Comparison of ENCODE assay signal across 27 cellular contexts in genomic region chr12:132094269-132094891, GRCh38. TPM values are rescaled to one million over a fixed set of nuclear protein-coding genes. Genes with fewer than 3 reads are reported as not detected.
DNase-seq lines count a peak whose midpoint lies in the region; ATAC-seq and TF ChIP-seq lines count a peak whose summit lies in the region.
"Had no signal": no experiment of that assay in that cellular context is flagged by ENCODE, and none has a peak within 500 bp of the region (broad histone marks: within the 10 kb centered on the region; RNA-seq: fewer than 3 reads in every experiment).

No MANE protein-coding gene starts in this region.

- no peaks in the 10 kb centered on the region for H3K27me3 Mint-ChIP-seq in activated T-cell treated with anti-CD3 and anti-CD28 coated beads, Interleukin-2, amount 50 U/mL, for 24 hours
- H3K27me3 Mint-ChIP-seq in activated T-cell treated with anti-CD3 and anti-CD28 coated beads, Interleukin-2, amount 50 U/mL, for 4 hours (ENCODE audit: low read depth) = no peaks in the 10 kb centered on the region
- H3K27me3 Mint-ChIP-seq: progenitor cell of endocrine pancreas had no signal

- peak overlapping the region; percentile 44 for H3K27ac Mint-ChIP-seq in activated T-cell treated with anti-CD3 and anti-CD28 coated beads, Interleukin-2, amount 50 U/mL, for 24 hours
- H3K27ac Mint-ChIP-seq: progenitor cell of endocrine pancreas had no signal

- H3K4me3 Mint-ChIP-seq in activated T-cell treated with anti-CD3 and anti-CD28 coated beads, Interleukin-2, amount 50 U/mL, for 24 hours = no peak overlapping the region
- no peak overlapping the region for H3K4me3 Mint-ChIP-seq in activated T-cell treated with anti-CD3 and anti-CD28 coated beads, Interleukin-2, amount 50 U/mL, for 4 hours

- H3K9me3 ChIP-seq in Panc1 (ENCODE audit: control insufficient read depth, insufficient read depth, low read depth, low read length) (no peaks in the 10 kb centered on the region), sigmoid colon (no peaks in the 10 kb centered on the region), esophagus squamous epithelium (no peaks in the 10 kb centered on the region)
- H3K9me3 ChIP-seq: BE2C, body of pancreas, neutrophil, SK-N-SH, tibial nerve had no signal

- in situ Hi-C loops in Panc1 (cut with HindIII; ENCODE audit: low pct_unique_long_range_greater_than_20kb, low sequenced_read_pairs) = no loop called here

- 96 to 97% methylated on average over 16 of the region's 16 CpGs for WGBS in sigmoid colon, 2 donors
- 89 to 92% methylated on average over 9 to 10 of the region's 16 CpGs for WGBS in esophagus squamous epithelium, 2 donors

- H3K27ac ChIP-seq in Panc1 (ENCODE audit: low read length) (no peak overlapping the region), sigmoid colon (no peak overlapping the region), esophagus squamous epithelium (no peak overlapping the region)
- H3K27ac ChIP-seq: body of pancreas, epithelial cell of prostate, neutrophil, tibial nerve had no signal

- no peaks in the 10 kb centered on the region for H3K27me3 ChIP-seq in Panc1 (ENCODE audit: control insufficient read depth, insufficient read depth, low read length)
- H3K27me3 ChIP-seq in sigmoid colon = no peaks in the 10 kb centered on the region
- no peaks in the 10 kb centered on the region for H3K27me3 ChIP-seq in esophagus squamous epithelium
- H3K27me3 ChIP-seq: BE2C, body of pancreas, neutrophil, tibial nerve had no signal

- intact Hi-C loops in Panc1 (cut with micrococcal nuclease; ENCODE audit: unreplicated experiment) = no loop called here
- intact Hi-C loops in sigmoid colon (cut with DNase I) = no loop called here
- intact Hi-C loops in esophagus squamous epithelium (cut with DNase I) = no loop called here

- BruUV-seq in Panc1 (replicated peaks; lab: Mats Ljungman, UMichigan) = no TSS peak

- POLR2A ChIA-PET in Panc1 (lab: Charles Lee) = no interaction called here

- H3K4me3 ChIP-seq in Panc1 (ENCODE audit: low read depth in 2 of 2, low read length in 2 of 2) (no peak overlapping the region), sigmoid colon (no peak overlapping the region), esophagus squamous epithelium (no peak overlapping the region)
- H3K4me3 ChIP-seq: body of pancreas, tibial nerve had no signal

- no peak for TF ChIP-seq CTCF in Panc1 (IDR thresholded peaks at IDR 0.05)
- TF ChIP-seq CTCF in sigmoid colon (IDR thresholded peaks at IDR 0.05) = no peak
- TF ChIP-seq CTCF in esophagus squamous epithelium (IDR thresholded peaks at IDR 0.05) = no peak

- H3K4me1 ChIP-seq in Panc1 (ENCODE audit: control insufficient read depth, insufficient read depth, low read length) (no peaks in the 10 kb centered on the region), sigmoid colon (no peaks in the 10 kb centered on the region), esophagus squamous epithelium (no peaks in the 10 kb centered on the region)
- H3K4me1 ChIP-seq: BE2C, body of pancreas, tibial nerve had no signal

- TF ChIP-seq EP300 in sigmoid colon (IDR thresholded peaks at IDR 0.05) = no peak

- H3K4me1 Mint-ChIP-seq in activated T-cell treated with anti-CD3 and anti-CD28 coated beads, Interleukin-2, amount 50 U/mL, for 24 hours (ENCODE audit: low read depth) = peaks cover 19% of the 10 kb centered on the region
- H3K4me1 Mint-ChIP-seq in activated T-cell treated with anti-CD3 and anti-CD28 coated beads, Interleukin-2, amount 50 U/mL, for 4 hours (ENCODE audit: low read depth) = peaks cover 24% of the 10 kb centered on the region

- ATAC-seq in activated T-cell treated with anti-CD3 and anti-CD28 coated beads, Interleukin-2, amount 50 U/mL, for 4 hours = no peak
- ATAC-seq in Panc1 = peak; percentile 70
- ATAC-seq: body of pancreas, left ventricle myocardium superior, PC-3, Right ventricle myocardium inferior, sciatic nerve had no signal

- CTCF ChIA-PET in Panc1 (lab: Charles Lee) = no interaction called here

- peaks cover 74% of the 10 kb centered on the region for H3K36me3 Mint-ChIP-seq in activated T-cell treated with anti-CD3 and anti-CD28 coated beads, Interleukin-2, amount 50 U/mL, for 24 hours (ENCODE audit: low read depth)
- H3K36me3 Mint-ChIP-seq in activated T-cell treated with anti-CD3 and anti-CD28 coated beads, Interleukin-2, amount 50 U/mL, for 4 hours (ENCODE audit: insufficient read depth) = peaks cover 36% of the 10 kb centered on the region

- H3K9me3 Mint-ChIP-seq in activated T-cell treated with anti-CD3 and anti-CD28 coated beads, Interleukin-2, amount 50 U/mL, for 24 hours = no peaks in the 10 kb centered on the region
- H3K9me3 Mint-ChIP-seq in activated T-cell treated with anti-CD3 and anti-CD28 coated beads, Interleukin-2, amount 50 U/mL, for 4 hours = peaks cover 9% of the 10 kb centered on the region

- DNase-seq in activated T-cell treated with anti-CD3 and anti-CD28 coated beads, Interleukin-2, amount 50 U/mL, for 24 hours = peak; percentile 23
- DNase-seq in activated T-cell treated with anti-CD3 and anti-CD28 coated beads, Interleukin-2, amount 50 U/mL, for 4 hours = no peak
- DNase-seq in Panc1 (ENCODE audit: low read depth, low spot score) = no peak
- DNase-seq in cerebellum (ENCODE audit: low spot score) = peak; percentile 48
- peak; percentile 40 for DNase-seq in sigmoid colon
- DNase-seq in esophagus squamous epithelium (lab: John Stamatoyannopoulos, UW) = no peak
- no peak for DNase-seq in NCI-H187 (lab: John Stamatoyannopoulos, UW)
- DNase-seq in NK-92 treated with Interleukin-12 subunit alpha and Interleukin-12 subunit beta, amount 100 ng/mL, for 24 hours (lab: John Stamatoyannopoulos, UW) = no peak
- DNase-seq: ACHN; activated gamma-delta T cell treated with Interleukin-2 at 50 U/mL for 16 hours; activated T-cell treated with anti-CD3 and anti-CD28 coated beads, Interleukin-2, amount 50 U/mL, for 1 hour; BE2C; body of pancreas; Karpas-422; left ventricle myocardium superior; NCI-H1417 treated with DMSO at 0.1 percent for 48 hours; NCI-H2081; NCI-H524 treated with DMSO at 0.1 percent for 48 hours; PC-3; SK-N-SH; stimulated activated CD4-positive, alpha-beta T cell treated with anti-CD3 and anti-CD28 coated beads, Interleukin-4, amount 100 ng/mL, for 24 hours had no signal

- TF ChIP-seq POLR2A in sigmoid colon (IDR thresholded peaks at IDR 0.05) = no peak
- no peak for TF ChIP-seq POLR2A in esophagus squamous epithelium (IDR thresholded peaks at IDR 0.05)

- H3K36me3 ChIP-seq in Panc1 (ENCODE audit: control insufficient read depth, insufficient read depth, low read length) = no peaks in the 10 kb centered on the region
- peaks cover 0 to 18% (median 4%) of the 10 kb centered on the region in 4 donors for H3K36me3 ChIP-seq in sigmoid colon
- H3K36me3 ChIP-seq in esophagus squamous epithelium = peaks cover 0 to 46% (median 8%) of the 10 kb centered on the region in 3 donors

RNA-seq across cellular contexts. Expression of gene DDX51, which starts 49.7 kb away (rescaled TPM):
- total RNA-seq in activated T-cell treated with anti-CD3 and anti-CD28 coated beads, Interleukin-2, amount 50 U/mL, for 4 hours = 10 to 100 TPM; 71.4 to 83.5 (median 72.8) TPM
- total RNA-seq in Panc1 (2021; ENCODE audit: unreplicated experiment) (29.3 TPM), cerebellum (13.1 TPM), sigmoid colon (10 to 100 TPM in 1 of 4 donors, 1 to 10 TPM in 3; 6.8 to 13.7 (median 8.5) TPM), esophagus squamous epithelium (10 to 100 TPM in 2 of 4 donors, 1 to 10 TPM in 2; 8.9 to 15.3 (median 11.0) TPM)
- 38.0 TPM for polyA plus RNA-seq in Panc1 (2012; ENCODE audit: insufficient read length)
- 10 to 100 TPM in 1 of 3 donors, 1 to 10 TPM in 2; 3.9 to 22.4 (median 4.8) TPM for polyA plus RNA-seq in sigmoid colon

RNA-seq across cellular contexts. Expression of gene NOC4L, which starts 49.9 kb away (rescaled TPM):
- total RNA-seq in activated T-cell treated with anti-CD3 and anti-CD28 coated beads, Interleukin-2, amount 50 U/mL, for 4 hours = 10 to 100 TPM; 85.3 to 92.5 (median 89.0) TPM
- total RNA-seq in Panc1 (2021; ENCODE audit: unreplicated experiment) (29.8 TPM), cerebellum (8.5 TPM), sigmoid colon (1 to 10 TPM; 5.4 to 9.4 (median 7.5) TPM), esophagus squamous epithelium (10 to 100 TPM in 3 of 4 donors, 1 to 10 TPM in 1; 9.6 to 12.1 (median 11.1) TPM)
- 30.0 TPM for polyA plus RNA-seq in Panc1 (2012; ENCODE audit: insufficient read length)
- polyA plus RNA-seq in sigmoid colon = 10 to 100 TPM; 11.4 to 34.9 (median 13.2) TPM

Comparison
In these comparisons a context has a peak if more than half of its experiments do, and no peak if none do; other contexts are left out.
1. DNase-seq: peak in activated T-cell treated with anti-CD3 and anti-CD28 coated beads, Interleukin-2, amount 50 U/mL, for 24 hours (single experiment), cerebellum (single experiment) and sigmoid colon (single experiment); none in activated T-cell treated with anti-CD3 and anti-CD28 coated beads, Interleukin-2, amount 50 U/mL, for 4 hours (single experiment), Panc1 (single experiment), esophagus squamous epithelium (single experiment), NCI-H187 (0 of 2) and NK-92 treated with Interleukin-12 subunit alpha and Interleukin-12 subunit beta, amount 100 ng/mL, for 24 hours (single experiment).